1 cellular context compared by ENCODE assay signal in genomic region chr18:63980896-63981454, GRCh38.
TF ChIP-seq lines count a peak whose summit lies in the region.

No MANE protein-coding gene starts in this region.

TF ChIP-seq in SK-N-SH treated with all-trans-retinoic acid at 6 μM for 48 hours, 23 proteins besides CTCF, POLR2A, EP300 and RAD21 (continued from another document):
- no peak for TF ChIP-seq PATZ1 (CRISPR knock-in tag; IDR thresholded peaks at IDR 0.05; ENCODE audit: borderline replicate concordance)
- TF ChIP-seq CREB5 (CRISPR knock-in tag; IDR thresholded peaks at IDR 0.05; ENCODE audit: low read depth) = no peak
- no peak for TF ChIP-seq ZNF565 (CRISPR knock-in tag; conservative IDR thresholded peaks at IDR 0.05; ENCODE audit: low read depth)
- no peak for TF ChIP-seq RARB (CRISPR knock-in tag; IDR thresholded peaks at IDR 0.05)
- TF ChIP-seq BACH2 (CRISPR knock-in tag; IDR thresholded peaks at IDR 0.05; ENCODE audit: borderline replicate concordance) = no peak
- no peak for TF ChIP-seq ZFP30 (CRISPR knock-in tag; IDR thresholded peaks at IDR 0.05)
- no peak for TF ChIP-seq ZC3H10 (CRISPR knock-in tag; IDR thresholded peaks at IDR 0.05)
- TF ChIP-seq TOX (CRISPR knock-in tag; IDR thresholded peaks at IDR 0.05; ENCODE audit: borderline replicate concordance) = no peak
- TF ChIP-seq ESRRG (CRISPR knock-in tag; IDR thresholded peaks at IDR 0.05) = no peak
